Comparison of ENCODE assay signal across 8 cellular contexts in the genomic region with DNA sequence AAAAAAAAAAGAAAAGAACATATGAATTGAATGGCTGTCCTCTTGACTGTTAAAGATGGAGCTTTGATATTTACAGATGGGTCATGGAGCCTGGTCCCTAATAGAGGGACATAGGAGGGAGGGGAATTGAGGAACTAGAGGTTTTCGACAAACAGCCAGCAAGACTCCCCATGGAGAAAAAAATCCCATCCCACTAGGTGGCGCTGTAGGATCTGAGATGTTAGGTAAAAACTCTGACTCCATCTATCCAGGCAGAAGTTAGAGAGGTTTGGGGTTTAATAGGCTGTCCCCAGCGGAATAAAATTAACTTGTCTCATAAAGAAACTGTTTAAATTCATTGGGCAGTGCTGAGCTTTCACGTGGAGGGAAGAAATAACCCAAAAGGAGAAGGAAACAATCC. TPM values are rescaled to one million over a fixed set of nuclear protein-coding genes. Genes with fewer than 3 reads are reported as not detected.
A peak's percentile ranks its signal among the peaks of the same experiment; 100 is the strongest.
DNase-seq lines count a peak whose midpoint lies in the region; TF ChIP-seq lines count a peak whose summit lies in the region.

No MANE protein-coding gene starts in this region.

- H3K36me3 Mint-ChIP-seq in neural crest cell (ENCODE audit: low read depth): peaks cover 23% of the 10 kb centered on the region

- H3K4me1 ChIP-seq in tibial nerve: no peaks in the 10 kb centered on the region

- H3K4me3 Mint-ChIP-seq in neural crest cell: no peak overlapping the region

- H3K4me1 Mint-ChIP-seq in neural crest cell: peaks cover 13% of the 10 kb centered on the region

- H3K27ac Mint-ChIP-seq in neural crest cell (ENCODE audit: unreplicated experiment): no peak overlapping the region

- H3K27me3 ChIP-seq in H7 (ENCODE audit: control insufficient read depth, insufficient read depth, low read length) (no peaks in the 10 kb centered on the region), tibial nerve (no peaks in the 10 kb centered on the region)

- H3K27me3 Mint-ChIP-seq in neural crest cell (ENCODE audit: low read depth): no peaks in the 10 kb centered on the region

- H3K9me3 ChIP-seq in tibial nerve: peaks cover 0 to 41% (median 14%) of the 10 kb centered on the region in 4 donors

- TF ChIP-seq CTCF in epithelial cell of proximal tubule (conservative IDR thresholded peaks at IDR 0.05; ENCODE audit: low read depth, low read length): peak; percentile 71
- peak; percentile 64 for TF ChIP-seq CTCF in neural crest cell (conservative IDR thresholded peaks at IDR 0.05)
- TF ChIP-seq CTCF in tibial nerve (IDR thresholded peaks at IDR 0.05): peak in 2 of 5 experiments; percentile 21 to 40

- H3K36me3 ChIP-seq in H7 (replicated peaks; ENCODE audit: control insufficient read depth, insufficient read depth, low read length) (no peaks in the 10 kb centered on the region), tibial nerve (peaks cover 0 to 9% (median 0%) of the 10 kb centered on the region in 3 donors)

- whole genome bisulfite sequencing in tibial nerve, 2 donors: 80 to 82% methylated on average over 4 of the region's 4 CpGs

- DNase-seq in ELF-1 (ENCODE audit: low read depth, low spot score) (peak; percentile 65), H7 (peak; percentile 60), NCI-H748 (lab: John Stamatoyannopoulos, UW; ENCODE audit: unreplicated experiment) (peak; percentile 58), epithelial cell of proximal tubule (ENCODE audit: low read depth) (peak; percentile 16), neural crest cell (ENCODE audit: low read depth, low spot score) (peak; percentile 65), tibial nerve (ENCODE audit: low spot score in 2 of 2) (peak; percentile 41 to 82), mesenteric fat pad (ENCODE audit: low spot score) (no peak)
- DNase-seq in activated CD8-positive, alpha-beta memory T cell treated with anti-CD3 and anti-CD28 coated beads for 48 hours (ENCODE audit: low read depth in 2 of 3, low spot score in 2 of 3): peak in 2 of 3 experiments; percentile 49 to 58

- H3K4me3 ChIP-seq in H7 (ENCODE audit: insufficient read depth, low read depth, low read length) (no peak overlapping the region), epithelial cell of proximal tubule (ENCODE audit: low read depth, low read length) (no peak overlapping the region), tibial nerve (no peak overlapping the region)

- no peak for TF ChIP-seq EP300 in tibial nerve (IDR thresholded peaks at IDR 0.05)

- H3K9me3 Mint-ChIP-seq in neural crest cell: peaks cover 9% of the 10 kb centered on the region

- H3K27ac ChIP-seq in tibial nerve: no peak overlapping the region

- no peak for TF ChIP-seq POLR2A in tibial nerve (IDR thresholded peaks at IDR 0.05)

RNA-seq across cellular contexts. Expression of a gene that starts 45.9 kb away (rescaled TPM):
- 197 and 268 TPM in 2 replicates for total RNA-seq in H7 (2014; rRNA removed; shearing (Covaris generic))
- total RNA-seq in epithelial cell of proximal tubule: 222 and 277 TPM in 2 replicates
- total RNA-seq in neural crest cell: 274 and 281 TPM in 2 replicates
- total RNA-seq in tibial nerve: 10 to 100 TPM; 63.3 to 83.4 (median 72.4) TPM
- total RNA-seq in mesenteric fat pad: 41.4 TPM
